In the genomic region with DNA sequence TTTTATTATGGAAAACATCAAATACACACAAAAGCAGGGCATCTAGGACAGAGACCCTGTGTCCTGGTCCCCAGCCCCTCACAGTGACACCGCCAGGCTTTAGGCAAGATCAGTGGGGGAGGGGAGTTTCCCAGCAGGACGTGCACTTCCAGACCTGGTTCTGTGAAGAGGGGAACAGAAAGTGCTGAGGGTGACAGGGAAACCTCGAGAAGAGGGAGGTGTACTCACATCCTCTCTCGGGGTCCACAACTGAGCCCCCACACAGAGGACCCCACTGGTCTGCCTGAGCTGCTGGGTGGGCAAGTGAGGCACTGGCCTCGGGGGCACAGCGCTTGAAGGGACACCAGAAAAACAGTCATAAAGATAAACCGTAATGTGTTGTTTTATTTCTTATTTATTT, we compare ENCODE assay signal across 14 cellular contexts. TPM values are rescaled to one million over a fixed set of nuclear protein-coding genes. Genes with fewer than 3 reads are reported as not detected.
DNase-seq lines count a peak whose midpoint lies in the region.
"Had no signal": no experiment of that assay in that cellular context is flagged by ENCODE, and none has a peak within 500 bp of the region (broad histone marks: within the 10 kb centered on the region; RNA-seq: fewer than 3 reads in every experiment).

No MANE protein-coding gene starts in this region.

- intact Hi-C loops in posterior cingulate gyrus (cut with DNase I): no loop called here

- no peak overlapping the region for H3K27ac ChIP-seq in SJCRH30
- H3K27ac ChIP-seq: epithelial cell of prostate had no signal

- peak overlapping the region in 2 of 3 donors; percentile 59 to 98 for H3K27ac Mint-ChIP-seq in IgD-negative memory B cell
- peak overlapping the region; percentile 46 for H3K27ac Mint-ChIP-seq in activated naive CD8-positive, alpha-beta T cell
- H3K27ac Mint-ChIP-seq: WTC11 had no signal

- no peak overlapping the region for H3K4me3 ChIP-seq in SJCRH30
- H3K4me3 ChIP-seq: upper lobe of left lung had no signal

- H3K9me3 ChIP-seq in SJCRH30 (replicated peaks): no peaks in the 10 kb centered on the region; the same call in 1 of the 2 replicates
- H3K9me3 ChIP-seq: upper lobe of left lung had no signal

- H3K27me3 Mint-ChIP-seq in IgD-negative memory B cell: peaks cover 17% of the 10 kb centered on the region
- H3K27me3 Mint-ChIP-seq in activated naive CD8-positive, alpha-beta T cell: no peaks in the 10 kb centered on the region

- H3K27me3 ChIP-seq in SJCRH30: peaks cover 16% of the 10 kb centered on the region; the same call in 1 of the 2 replicates
- H3K27me3 ChIP-seq: upper lobe of left lung had no signal

- H3K36me3 ChIP-seq in SJCRH30: no peaks in the 10 kb centered on the region
- H3K36me3 ChIP-seq: upper lobe of left lung had no signal

- peaks cover 9 to 24% (median 17%) of the 10 kb centered on the region in 3 donors for H3K4me1 Mint-ChIP-seq in IgD-negative memory B cell
- H3K4me1 Mint-ChIP-seq in activated naive CD8-positive, alpha-beta T cell (ENCODE audit: low read depth): peaks cover 40% of the 10 kb centered on the region
- H3K4me1 Mint-ChIP-seq: WTC11 had no signal

- H3K9me3 Mint-ChIP-seq in IgD-negative memory B cell: peaks cover 0 to 7% (median 0%) of the 10 kb centered on the region in 3 donors
- peaks cover 4% of the 10 kb centered on the region for H3K9me3 Mint-ChIP-seq in activated naive CD8-positive, alpha-beta T cell (ENCODE audit: low read depth)

- H3K4me1 ChIP-seq in SJCRH30: 0 out of 2 replicates have a peak, but pooled peaks cover 4% of the 10 kb centered on the region

- peak overlapping the region in 2 of 4 donors; percentile 22 to 75 for H3K4me3 Mint-ChIP-seq in IgD-negative memory B cell
- H3K4me3 Mint-ChIP-seq in activated naive CD8-positive, alpha-beta T cell: no peak overlapping the region
- H3K4me3 Mint-ChIP-seq: WTC11 had no signal

- peak; percentile 67 for DNase-seq in activated CD8-positive, alpha-beta memory T cell treated with anti-CD3 and anti-CD28 coated beads for 24 hours
- no peak for DNase-seq in activated CD8-positive, alpha-beta memory T cell treated with anti-CD3 and anti-CD28 coated beads, Interleukin-2, amount 50 U/mL, for 4 hours
- DNase-seq in posterior cingulate gyrus (peak in 6 of 10 donors; percentile 4 to 76 (median 20)), SJCRH30 (no peak), NCI-H345 treated with DMSO at 0.1 percent for 48 hours (lab: John Stamatoyannopoulos, UW; ENCODE audit: unreplicated experiment) (no peak), kidney tubule cell (ENCODE audit: low spot score) (no peak)
- DNase-seq: NCI-H1417 treated with DMSO at 0.1 percent for 48 hours, NCI-H526 treated with DMSO at 0.1 percent for 48 hours, SHP77 treated with DMSO at 0.1 percent for 48 hours had no signal

- peaks cover 1% of the 10 kb centered on the region for H3K36me3 Mint-ChIP-seq in IgD-negative memory B cell
- H3K36me3 Mint-ChIP-seq in activated naive CD8-positive, alpha-beta T cell: peaks cover 8% of the 10 kb centered on the region

RNA-seq across cellular contexts. Expression of a gene that starts 4.4 kb away (rescaled TPM):
- not detected for polyA plus RNA-seq in IgD-negative memory B cell
- 0.04 and 0.30 TPM in 2 replicates for total RNA-seq in SJCRH30 (2014; rRNA removed; shearing (Covaris generic))

RNA-seq across cellular contexts. Expression of a gene that starts 34.3 kb away (rescaled TPM):
- 18.2 TPM for polyA plus RNA-seq in IgD-negative memory B cell
- total RNA-seq in SJCRH30 (2014; rRNA removed; shearing (Covaris generic)): 23.1 and 27.4 TPM in 2 replicates

RNA-seq across cellular contexts. Expression of a gene that starts 52.6 kb away (rescaled TPM):
- 22.6 TPM for polyA plus RNA-seq in IgD-negative memory B cell
- 6.0 and 8.4 TPM in 2 replicates for total RNA-seq in SJCRH30 (2014; rRNA removed; shearing (Covaris generic))

Comparison
In these comparisons a context has a peak if more than half of its experiments do, and no peak if none do; other contexts are left out.
1. DNase-seq: peak in activated CD8-positive, alpha-beta memory T cell treated with anti-CD3 and anti-CD28 coated beads for 24 hours (single experiment) and posterior cingulate gyrus (6 of 10); none in activated CD8-positive, alpha-beta memory T cell treated with anti-CD3 and anti-CD28 coated beads, Interleukin-2, amount 50 U/mL, for 4 hours (single experiment), SJCRH30 (0 of 2), NCI-H345 treated with DMSO at 0.1 percent for 48 hours (single experiment) and kidney tubule cell (single experiment).